In genomic region chr7:108448777-108449576, GRCh38 we compare ENCODE assay signal across 15 cellular contexts. TPM values are rescaled to one million over a fixed set of nuclear protein-coding genes. Genes with fewer than 3 reads are reported as not detected.
A peak's percentile ranks its signal among the peaks of the same experiment; 100 is the strongest.
DNase-seq lines count a peak whose midpoint lies in the region; ATAC-seq, FAIRE-seq and TF ChIP-seq lines count a peak whose summit lies in the region.
"Had no signal": no experiment of that assay in that cellular context is flagged by ENCODE, and none has a peak within 500 bp of the region (broad histone marks: within the 10 kb centered on the region; RNA-seq: fewer than 3 reads in every experiment).

No MANE protein-coding gene starts in this region.

- no peak for DNase-seq in activated naive CD8-positive, alpha-beta T cell treated with anti-CD3 and anti-CD28 coated beads for 36 hours
- DNase-seq in activated naive CD8-positive, alpha-beta T cell treated with anti-CD3 and anti-CD28 coated beads, Interleukin-2, amount 50 U/mL, for 24 hours, result no peak
- DNase-seq in NCI-H2107 treated with DMSO at 0.1 percent for 48 hours (lab: John Stamatoyannopoulos, UW; ENCODE audit: unreplicated experiment), result peak; percentile 92
- DNase-seq in cerebellum (ENCODE audit: low spot score), result peak; percentile 25
- DNase-seq in type B pancreatic cell (ENCODE audit: extremely low spot score, unreplicated experiment), result no peak
- DNase-seq in epidermal melanocyte (ENCODE audit: insufficient read length, low spot score), result no peak
- DNase-seq in frontal cortex (ENCODE audit: low spot score in 2 of 2), result no peak
- no peak for DNase-seq in hepatic stellate cell (ENCODE audit: low spot score)
- DNase-seq: activated T-cell treated with anti-CD3 and anti-CD28 coated beads for 4 hours, EL, erythroblast, immature natural killer cell, SHP77 treated with DMSO at 0.1 percent for 48 hours, tibial artery, WERI-Rb-1 had no signal

- no peak for FAIRE-seq in frontal cortex (lab: Jason Lieb, UNC)

- ATAC-seq in activated naive CD8-positive, alpha-beta T cell treated with anti-CD3 and anti-CD28 coated beads, Interleukin-2, amount 50 U/mL, for 24 hours, result no peak

- no peaks in the 10 kb centered on the region for H3K27me3 Mint-ChIP-seq in activated naive CD8-positive, alpha-beta T cell treated with anti-CD3 and anti-CD28 coated beads for 36 hours
- H3K27me3 Mint-ChIP-seq in activated naive CD8-positive, alpha-beta T cell treated with anti-CD3 and anti-CD28 coated beads, Interleukin-2, amount 50 U/mL, for 24 hours, result peaks cover 7% of the 10 kb centered on the region
- peaks cover 17% of the 10 kb centered on the region for H3K27me3 Mint-ChIP-seq in type B pancreatic cell

- H3K27ac Mint-ChIP-seq in activated naive CD8-positive, alpha-beta T cell treated with anti-CD3 and anti-CD28 coated beads for 36 hours, result no peak overlapping the region
- no peak overlapping the region for H3K27ac Mint-ChIP-seq in activated naive CD8-positive, alpha-beta T cell treated with anti-CD3 and anti-CD28 coated beads, Interleukin-2, amount 50 U/mL, for 24 hours
- no peak overlapping the region for H3K27ac Mint-ChIP-seq in type B pancreatic cell
- H3K27ac Mint-ChIP-seq: immature natural killer cell had no signal

- H3K9me3 Mint-ChIP-seq in activated naive CD8-positive, alpha-beta T cell treated with anti-CD3 and anti-CD28 coated beads for 36 hours, result no peaks in the 10 kb centered on the region
- no peaks in the 10 kb centered on the region for H3K9me3 Mint-ChIP-seq in activated naive CD8-positive, alpha-beta T cell treated with anti-CD3 and anti-CD28 coated beads, Interleukin-2, amount 50 U/mL, for 24 hours
- H3K9me3 Mint-ChIP-seq in type B pancreatic cell, result no peaks in the 10 kb centered on the region
- H3K9me3 Mint-ChIP-seq: immature natural killer cell had no signal

- no peak for TF ChIP-seq CTCF in type B pancreatic cell (conservative IDR thresholded peaks at IDR 0.05)

- H3K4me1 Mint-ChIP-seq in activated naive CD8-positive, alpha-beta T cell treated with anti-CD3 and anti-CD28 coated beads for 36 hours, result peaks cover 46% of the 10 kb centered on the region
- peaks cover 26% of the 10 kb centered on the region for H3K4me1 Mint-ChIP-seq in activated naive CD8-positive, alpha-beta T cell treated with anti-CD3 and anti-CD28 coated beads, Interleukin-2, amount 50 U/mL, for 24 hours
- H3K4me1 Mint-ChIP-seq in type B pancreatic cell (ENCODE audit: unreplicated experiment), result peaks cover 16% of the 10 kb centered on the region
- H3K4me1 Mint-ChIP-seq: immature natural killer cell had no signal

- no peaks in the 10 kb centered on the region for H3K36me3 Mint-ChIP-seq in activated naive CD8-positive, alpha-beta T cell treated with anti-CD3 and anti-CD28 coated beads for 36 hours
- H3K36me3 Mint-ChIP-seq in activated naive CD8-positive, alpha-beta T cell treated with anti-CD3 and anti-CD28 coated beads, Interleukin-2, amount 50 U/mL, for 24 hours (ENCODE audit: low read depth), result no peaks in the 10 kb centered on the region
- H3K36me3 Mint-ChIP-seq in type B pancreatic cell, result no peaks in the 10 kb centered on the region
- H3K36me3 Mint-ChIP-seq: immature natural killer cell had no signal

- peak overlapping the region; percentile 10 for H3K4me3 Mint-ChIP-seq in activated naive CD8-positive, alpha-beta T cell treated with anti-CD3 and anti-CD28 coated beads for 36 hours
- no peak overlapping the region for H3K4me3 Mint-ChIP-seq in activated naive CD8-positive, alpha-beta T cell treated with anti-CD3 and anti-CD28 coated beads, Interleukin-2, amount 50 U/mL, for 24 hours
- peak overlapping the region; percentile 51 for H3K4me3 Mint-ChIP-seq in type B pancreatic cell
- H3K4me3 Mint-ChIP-seq: immature natural killer cell had no signal

RNA-seq across cellular contexts. Expression of gene NRCAM, which starts 7.3 kb away (rescaled TPM):
- 1 to 10 TPM; 3.9 to 4.6 TPM for total RNA-seq in activated naive CD8-positive, alpha-beta T cell treated with anti-CD3 and anti-CD28 coated beads for 36 hours
- total RNA-seq in cerebellum (194 TPM), type B pancreatic cell (ENCODE audit: low replicate concordance) (34.4 and 41.0 TPM in 2 replicates), frontal cortex (143 TPM)

Comparison
In these comparisons a context has a peak if more than half of its experiments do, and no peak if none do; other contexts are left out.
1. DNase-seq: peak in NCI-H2107 treated with DMSO at 0.1 percent for 48 hours (single experiment) and cerebellum (single experiment); none in activated naive CD8-positive, alpha-beta T cell treated with anti-CD3 and anti-CD28 coated beads for 36 hours (single experiment), activated naive CD8-positive, alpha-beta T cell treated with anti-CD3 and anti-CD28 coated beads, Interleukin-2, amount 50 U/mL, for 24 hours (single experiment), type B pancreatic cell (single experiment), epidermal melanocyte (single experiment), frontal cortex (0 of 2) and hepatic stellate cell (single experiment).